In genomic region chr6:57048577-57048976, GRCh38 we compare ENCODE assay signal across 11 cellular contexts. TPM values are rescaled to one million over a fixed set of nuclear protein-coding genes. Genes with fewer than 3 reads are reported as not detected.
DNase-seq lines count a peak whose midpoint lies in the region; FAIRE-seq and TF ChIP-seq lines count a peak whose summit lies in the region.
"Had no signal": no experiment of that assay in that cellular context is flagged by ENCODE, and none has a peak within 500 bp of the region (broad histone marks: within the 10 kb centered on the region; RNA-seq: fewer than 3 reads in every experiment).

No MANE protein-coding gene starts in this region.

- H2AFZ ChIP-seq in OCI-LY1 (ENCODE audit: low read length): no peak overlapping the region
- H2AFZ ChIP-seq in osteoblast (ENCODE audit: low read length): no peak overlapping the region

- CTCF ChIA-PET in activated CD4-positive, alpha-beta T cell treated with anti-CD3 and anti-CD28 coated beads, Interleukin-2, amount 10 ng/mL, durations not matched to agents 7 days and 5 days (lab: Charles Lee): no interaction called here

- H3K4me1 ChIP-seq in OCI-LY1 (ENCODE audit: insufficient read depth, low read length, severe bottlenecking) (peaks cover 24% of the 10 kb centered on the region), osteoblast (ENCODE audit: insufficient read depth, low read length) (peaks cover 10% of the 10 kb centered on the region)

- peak overlapping the region; percentile 55 for H3K27ac Mint-ChIP-seq in activated CD4-positive, alpha-beta T cell treated with anti-CD3 and anti-CD28 coated beads, Interleukin-2, amount 10 ng/mL, durations not matched to agents 7 days and 5 days

- peaks cover 28% of the 10 kb centered on the region for H3K4me1 Mint-ChIP-seq in activated CD4-positive, alpha-beta T cell treated with anti-CD3 and anti-CD28 coated beads, Interleukin-2, amount 10 ng/mL, durations not matched to agents 7 days and 5 days

- TF ChIP-seq CTCF in OCI-LY1 (IDR thresholded peaks at IDR 0.05; ENCODE audit: low read length): no peak
- TF ChIP-seq CTCF in dorsolateral prefrontal cortex (IDR thresholded peaks at IDR 0.05 in 54 of 56, conservative IDR thresholded peaks at IDR 0.05 in 2 of 56; ENCODE audit: low read depth in 1 of 56, partially characterized antibody in 56 of 56): no peak
- no peak for TF ChIP-seq CTCF in osteoblast (IDR thresholded peaks at IDR 0.05; ENCODE audit: extremely low read depth, low read depth, low read length)

- H3K9ac ChIP-seq in OCI-LY1 (ENCODE audit: low read length): peak overlapping the region; percentile 36; the same call in 1 of the 2 replicates

- H3K4me3 ChIP-seq in OCI-LY1 (ENCODE audit: low read depth, low read length, poor library complexity, severe bottlenecking): peak overlapping the region; percentile 54
- H3K4me3 ChIP-seq in dorsolateral prefrontal cortex: peak overlapping the region in 44 of 59 donors; percentile 0 to 53 (median 34)
- H3K4me3 ChIP-seq in osteoblast (ENCODE audit: insufficient read depth, low read length): peak overlapping the region; percentile 5
- H3K4me3 ChIP-seq: upper lobe of right lung had no signal

- H3K9me2 ChIP-seq in OCI-LY1 (ENCODE audit: low read depth, low read length): no peaks in the 10 kb centered on the region

- TF ChIP-seq POLR2A in GM12892 (IDR thresholded peaks at IDR 0.05; ENCODE audit: low read depth, low read length): no peak

- H3K36me3 Mint-ChIP-seq in activated CD4-positive, alpha-beta T cell treated with anti-CD3 and anti-CD28 coated beads, Interleukin-2, amount 10 ng/mL, durations not matched to agents 7 days and 5 days (ENCODE audit: low read depth): peaks cover 38% of the 10 kb centered on the region

- peaks cover 22% of the 10 kb centered on the region for H3K27me3 Mint-ChIP-seq in activated CD4-positive, alpha-beta T cell treated with anti-CD3 and anti-CD28 coated beads, Interleukin-2, amount 10 ng/mL, durations not matched to agents 7 days and 5 days

- H3K27me3 ChIP-seq in OCI-LY1 (ENCODE audit: insufficient read depth, low read length) (peaks cover 5% of the 10 kb centered on the region; the same call in 1 of the 2 replicates), dorsolateral prefrontal cortex (no peaks in the 10 kb centered on the region), osteoblast (ENCODE audit: insufficient read depth, low read length) (no peaks in the 10 kb centered on the region)
- H3K27me3 ChIP-seq: upper lobe of right lung had no signal

- POLR2A ChIA-PET in activated CD4-positive, alpha-beta T cell treated with anti-CD3 and anti-CD28 coated beads, Interleukin-2, amount 10 ng/mL, durations not matched to agents 7 days and 5 days (lab: Charles Lee): no interaction called here

- intact Hi-C loops in dorsolateral prefrontal cortex (cut with DNase I): loop anchor here (5.0 to 10.0 kb wide), 4 partner anchors 39 to 266 kb away; partner anchors contain the start of genes BEND6 (in 2 of the 2), BAG2 (in 1 of the 2) and PRIM2 (in 1 of the 2)

- H3K4me2 ChIP-seq in OCI-LY1 (ENCODE audit: low read length) (peak overlapping the region; percentile 68), osteoblast (ENCODE audit: insufficient read depth, low read length) (peak overlapping the region; percentile 6)

- DNase-seq in activated CD4-positive, alpha-beta T cell treated with anti-CD3 and anti-CD28 coated beads, Interleukin-2, amount 10 ng/mL, durations not matched to agents 7 days and 5 days: no peak
- no peak for DNase-seq in activated CD4-positive, alpha-beta T cell treated with anti-CD3 and anti-CD28 coated beads, Interleukin-2, amount 50 U/mL, for 1 hour
- no peak for DNase-seq in dorsolateral prefrontal cortex
- no peak for DNase-seq in osteoblast (ENCODE audit: insufficient read length, low spot score, missing footprints)
- no peak for DNase-seq in NCI-H146 treated with DMSO at 0.1 percent for 48 hours (lab: John Stamatoyannopoulos, UW; ENCODE audit: unreplicated experiment)
- no peak for DNase-seq in NCI-H748 treated with DMSO at 0.1 percent for 48 hours (lab: John Stamatoyannopoulos, UW)
- DNase-seq in GM12892 (ENCODE audit: insufficient read length): no peak
- DNase-seq: activated CD4-positive, alpha-beta T cell treated with anti-CD3 and anti-CD28 coated beads, Interleukin-2, amount 50 U/mL, for 48 hours; NCI-H1417; upper lobe of right lung had no signal

- H4K20me1 ChIP-seq in OCI-LY1 (ENCODE audit: insufficient read depth, low read length): no peaks in the 10 kb centered on the region
- H4K20me1 ChIP-seq in osteoblast (ENCODE audit: insufficient read depth, low read length): no peaks in the 10 kb centered on the region

- no peaks in the 10 kb centered on the region for H3K9me3 ChIP-seq in OCI-LY1 (ENCODE audit: low read length)
- H3K9me3 ChIP-seq in osteoblast (ENCODE audit: low read depth, low read length): no peaks in the 10 kb centered on the region
- H3K9me3 ChIP-seq: upper lobe of right lung had no signal

- peaks cover 23% of the 10 kb centered on the region; the same call in 1 of the 2 replicates for H3K79me2 ChIP-seq in OCI-LY1 (ENCODE audit: insufficient read depth, low read length)
- peaks cover 35% of the 10 kb centered on the region for H3K79me2 ChIP-seq in osteoblast (ENCODE audit: insufficient read depth, low read length)

- H3K4me3 Mint-ChIP-seq in activated CD4-positive, alpha-beta T cell treated with anti-CD3 and anti-CD28 coated beads, Interleukin-2, amount 10 ng/mL, durations not matched to agents 7 days and 5 days: peak overlapping the region; percentile 69

- H3K36me3 ChIP-seq in OCI-LY1 (ENCODE audit: insufficient read depth, low read length) (peaks cover 46% of the 10 kb centered on the region), osteoblast (ENCODE audit: insufficient read depth, low read length) (peaks cover 37% of the 10 kb centered on the region)

- no peak for FAIRE-seq in GM12892 (lab: Jason Lieb, UNC)

- H3F3A ChIP-seq in OCI-LY1 (ENCODE audit: insufficient read depth, low read length): no peaks in the 10 kb centered on the region

- H3K9me3 Mint-ChIP-seq in activated CD4-positive, alpha-beta T cell treated with anti-CD3 and anti-CD28 coated beads, Interleukin-2, amount 10 ng/mL, durations not matched to agents 7 days and 5 days: no peaks in the 10 kb centered on the region

- H3K27ac ChIP-seq in OCI-LY1 (ENCODE audit: low read depth, low read length, poor library complexity, severe bottlenecking) (no peak overlapping the region), dorsolateral prefrontal cortex (no peak overlapping the region), osteoblast (ENCODE audit: low read depth, low read length) (no peak overlapping the region)
- H3K27ac ChIP-seq: upper lobe of right lung had no signal

RNA-seq across cellular contexts. Expression of gene KIAA1586, which starts 2.1 kb away (rescaled TPM):
- total RNA-seq in activated CD4-positive, alpha-beta T cell treated with anti-CD3 and anti-CD28 coated beads, Interleukin-2, amount 10 ng/mL, durations not matched to agents 7 days and 5 days: 10 to 100 TPM; 13.9 to 15.4 TPM
- total RNA-seq in dorsolateral prefrontal cortex (10 to 100 TPM; 16.4 to 36.5 (median 25.8) TPM), osteoblast (17.4 and 20.0 TPM in 2 replicates)
- 17.6 TPM for polyA plus RNA-seq in GM12892 (2012; ENCODE audit: missing spikeins)

RNA-seq across cellular contexts. Expression of gene ZNF451, which starts 41.4 kb away (rescaled TPM):
- total RNA-seq in activated CD4-positive, alpha-beta T cell treated with anti-CD3 and anti-CD28 coated beads, Interleukin-2, amount 10 ng/mL, durations not matched to agents 7 days and 5 days: 10 to 100 TPM; 62.2 to 66.6 TPM
- total RNA-seq in dorsolateral prefrontal cortex: 100 to 1,000 TPM in 52 of 120 experiments, 10 to 100 TPM in 68; 70.0 to 124 (median 97.6) TPM
- 65.1 TPM in 2 replicates for total RNA-seq in osteoblast
- 21.5 TPM for polyA plus RNA-seq in GM12892 (2012; ENCODE audit: missing spikeins)
